In genomic region chr7:54956865-54957264, GRCh38 we compare ENCODE assay signal across 28 cellular contexts.
"Had no signal": no experiment of that assay in that cellular context is flagged by ENCODE, and none has a peak within 500 bp of the region (broad histone marks: within the 10 kb centered on the region; RNA-seq: fewer than 3 reads in every experiment).

No MANE protein-coding gene starts in this region.

- DNase-seq: stimulated activated CD4-positive, alpha-beta T cell treated with anti-CD3 and anti-CD28 coated beads, Interleukin-2, amount 100 ng/mL, for 24 hours; stimulated activated CD4-positive, alpha-beta T cell treated with anti-CD3 and anti-CD28 coated beads, Interleukin-2, amount 100 ng/mL, for 48 hours; stimulated activated CD4-positive, alpha-beta T cell treated with anti-CD3 and anti-CD28 coated beads, Interleukin-4, amount 100 ng/mL, for 1 hour; stimulated activated CD4-positive, alpha-beta T cell treated with anti-CD3 and anti-CD28 coated beads, Interleukin-4, amount 100 ng/mL, for 24 hours; stimulated activated CD4-positive, alpha-beta T cell treated with anti-CD3 and anti-CD28 coated beads, Interleukin-4, amount 100 ng/mL, for 4 hours; stimulated activated CD8-positive, alpha-beta memory T cell treated with anti-CD3 and anti-CD28 coated beads, Interleukin-4, amount 100 ng/mL, for 48 hours; stimulated activated naive B cell treated with anti-CD40 and anti-IgM and Interleukin-4, amounts not matched to agents 10 μg/mL and 1 μg/mL and 100 μg/mL, for 72 hours; stimulated activated naive CD4-positive, alpha-beta T cell; stimulated activated naive CD4-positive, alpha-beta T cell treated with Interleukin-2 at 50 U/mL for 16 hours; stimulated activated naive CD8-positive, alpha-beta T cell treated with anti-CD3 and anti-CD28 coated beads, Interleukin-15, amount 100 ng/mL, for 72 hours; stimulated activated naive CD8-positive, alpha-beta T cell treated with anti-CD3 and anti-CD28 coated beads, Interleukin-15, Interleukin-2, amounts not matched to agents 100 U/mL and 50 U/mL, for 24 hours; stomach; substantia nigra; testis; thyroid gland; transverse colon; trophoblast cell; upper lobe of right lung; uterus had no signal

- H3K9me3 ChIP-seq: stomach, suprapubic skin, testis, thoracic aorta, thyroid gland, tibial nerve, transverse colon, upper lobe of left lung, upper lobe of right lung, uterus, vagina had no signal

- H3K4me3 Mint-ChIP-seq: stimulated activated effector memory CD8-positive, alpha-beta T cell treated with anti-CD3 and anti-CD28 coated beads, Interleukin-12 subunit alpha, Interleukin-12 subunit beta, amount 100 ng/mL, for 72 hours; stimulated activated memory B cell treated with anti-CD40 and anti-IgM and Interleukin-4, amounts not matched to agents 10 μg/mL and 1 μg/mL and 100 μg/mL, for 72 hours; stimulated activated naive B cell treated with anti-CD40 and anti-IgM and Interleukin-4, amounts not matched to agents 10 μg/mL and 1 μg/mL and 100 μg/mL, for 72 hours; stimulated activated naive CD8-positive, alpha-beta T cell treated with anti-CD3 and anti-CD28 coated beads, Interleukin-15, amount 100 ng/mL, for 72 hours; stimulated activated naive CD8-positive, alpha-beta T cell treated with anti-CD3 and anti-CD28 coated beads, Interleukin-15, Interleukin-2, amounts not matched to agents 100 ng/mL and 50 ng/mL, for 24 hours; type B pancreatic cell had no signal

- H3K9me3 Mint-ChIP-seq: stimulated activated effector memory CD8-positive, alpha-beta T cell treated with anti-CD3 and anti-CD28 coated beads, Interleukin-12 subunit alpha, Interleukin-12 subunit beta, amount 100 ng/mL, for 72 hours; type B pancreatic cell had no signal

- H3K4me1 Mint-ChIP-seq: stimulated activated effector memory CD8-positive, alpha-beta T cell treated with anti-CD3 and anti-CD28 coated beads, Interleukin-12 subunit alpha, Interleukin-12 subunit beta, amount 100 ng/mL, for 72 hours; stimulated activated memory B cell treated with anti-CD40 and anti-IgM and Interleukin-4, amounts not matched to agents 10 μg/mL and 1 μg/mL and 100 μg/mL, for 72 hours; stimulated activated naive B cell treated with anti-CD40 and anti-IgM and Interleukin-4, amounts not matched to agents 10 μg/mL and 1 μg/mL and 100 μg/mL, for 72 hours; stimulated activated naive CD8-positive, alpha-beta T cell treated with anti-CD3 and anti-CD28 coated beads, Interleukin-15, amount 100 ng/mL, for 72 hours had no signal

- H3K27me3 ChIP-seq: stomach, suprapubic skin, testis, thyroid gland, tibial nerve, transverse colon, upper lobe of left lung, upper lobe of right lung, uterus, vagina had no signal

- ATAC-seq: stimulated activated effector memory CD8-positive, alpha-beta T cell treated with anti-CD3 and anti-CD28 coated beads, Interleukin-12 subunit alpha, Interleukin-12 subunit beta, amount 100 ng/mL, for 72 hours; stimulated activated memory B cell treated with anti-CD40 and anti-IgM and Interleukin-4, amounts not matched to agents 10 μg/mL and 1 μg/mL and 100 μg/mL, for 72 hours; stimulated activated naive B cell treated with anti-CD40 and anti-IgM and Interleukin-4, amounts not matched to agents 10 μg/mL and 1 μg/mL and 100 μg/mL, for 72 hours; stimulated activated naive CD8-positive, alpha-beta T cell treated with anti-CD3 and anti-CD28 coated beads, Interleukin-15, amount 100 ng/mL, for 72 hours; stimulated activated naive CD8-positive, alpha-beta T cell treated with anti-CD3 and anti-CD28 coated beads, Interleukin-15, Interleukin-2, amounts not matched to agents 100 U/mL and 50 U/mL, for 24 hours; upper lobe of right lung had no signal

- H3K4me3 ChIP-seq: stomach, suprapubic skin, testis, thoracic aorta, thyroid gland, tibial nerve, transverse colon, upper lobe of left lung, upper lobe of right lung, uterus, vagina had no signal

- H3K27ac ChIP-seq: stomach, suprapubic skin, testis, thoracic aorta, thyroid gland, tibial nerve, transverse colon, upper lobe of left lung, upper lobe of right lung, uterus, vagina had no signal

- H3K27ac Mint-ChIP-seq: stimulated activated effector memory CD8-positive, alpha-beta T cell treated with anti-CD3 and anti-CD28 coated beads, Interleukin-12 subunit alpha, Interleukin-12 subunit beta, amount 100 ng/mL, for 72 hours; stimulated activated memory B cell treated with anti-CD40 and anti-IgM and Interleukin-4, amounts not matched to agents 10 μg/mL and 1 μg/mL and 100 μg/mL, for 72 hours; stimulated activated naive B cell treated with anti-CD40 and anti-IgM and Interleukin-4, amounts not matched to agents 10 μg/mL and 1 μg/mL and 100 μg/mL, for 72 hours; stimulated activated naive CD8-positive, alpha-beta T cell treated with anti-CD3 and anti-CD28 coated beads, Interleukin-15, amount 100 ng/mL, for 72 hours; stimulated activated naive CD8-positive, alpha-beta T cell treated with anti-CD3 and anti-CD28 coated beads, Interleukin-15, Interleukin-2, amounts not matched to agents 100 ng/mL and 50 ng/mL, for 24 hours; type B pancreatic cell had no signal

- H3K36me3 ChIP-seq: stomach, suprapubic skin, thoracic aorta, thyroid gland, tibial nerve, transverse colon, upper lobe of left lung, upper lobe of right lung, uterus, vagina had no signal

- H3K27me3 Mint-ChIP-seq: stimulated activated naive B cell treated with anti-CD40 and anti-IgM and Interleukin-4, amounts not matched to agents 10 μg/mL and 1 μg/mL and 100 μg/mL, for 72 hours; stimulated activated naive CD8-positive, alpha-beta T cell treated with anti-CD3 and anti-CD28 coated beads, Interleukin-15, Interleukin-2, amounts not matched to agents 100 ng/mL and 50 ng/mL, for 24 hours; type B pancreatic cell had no signal

- H3K36me3 Mint-ChIP-seq: stimulated activated effector memory CD8-positive, alpha-beta T cell treated with anti-CD3 and anti-CD28 coated beads, Interleukin-12 subunit alpha, Interleukin-12 subunit beta, amount 100 ng/mL, for 72 hours; stimulated activated memory B cell treated with anti-CD40 and anti-IgM and Interleukin-4, amounts not matched to agents 10 μg/mL and 1 μg/mL and 100 μg/mL, for 72 hours; stimulated activated naive B cell treated with anti-CD40 and anti-IgM and Interleukin-4, amounts not matched to agents 10 μg/mL and 1 μg/mL and 100 μg/mL, for 72 hours; type B pancreatic cell had no signal

- H3K4me1 ChIP-seq: suprapubic skin, testis, thyroid gland, tibial nerve, transverse colon, upper lobe of left lung, upper lobe of right lung, uterus had no signal
